Comparison of ENCODE assay signal across 8 cellular contexts in genomic region chr2:96637385-96638143, GRCh38. TPM values are rescaled to one million over a fixed set of nuclear protein-coding genes. Genes with fewer than 3 reads are reported as not detected.
A peak's percentile ranks its signal among the peaks of the same experiment; 100 is the strongest.
DNase-seq lines count a peak whose midpoint lies in the region; ATAC-seq, FAIRE-seq and TF ChIP-seq lines count a peak whose summit lies in the region.

No MANE protein-coding gene starts in this region.

- TF ChIP-seq CTCF in AG04450 (IDR thresholded peaks at IDR 0.05; ENCODE audit: low read depth, low read length) (no peak), H1 (IDR thresholded peaks at IDR 0.05; ENCODE audit: control extremely low read depth in 1 of 3, insufficient read depth in 1 of 3, low read depth in 1 of 3, low read length in 3 of 3) (no peak)

- peaks cover 8% of the 10 kb centered on the region; the same call in 1 of the 2 replicates for H3K23me2 ChIP-seq in H1 (ENCODE audit: low read depth, low read length)

- peak overlapping the region; percentile 85 for H3K27ac ChIP-seq in AG04450 (ENCODE audit: low read depth, low read length)
- no peak overlapping the region for H3K27ac ChIP-seq in H1 (ENCODE audit: low read depth, low read length)

- peaks cover 0 to 3% of the 10 kb centered on the region in 2 experiments for H4K20me1 ChIP-seq in H1 (replicated peaks in 1 of 2; ENCODE audit: control insufficient read depth in 1 of 2, insufficient read depth in 2 of 2, low read length in 2 of 2)

- POLR2A ChIA-PET in AG04450 (lab: Yijun Ruan, JAX) = interaction anchor here (0.6 to 2.7 kb wide), 6 partner anchors 17 to 318 kb away, joined by 3 to 21 read pairs (median 4); no protein-coding TSS in a partner anchor
- POLR2A ChIA-PET in H1 (lab: Charles Lee; ENCODE audit: partially characterized antibody) = interaction anchor here (0.6 to 2.0 kb wide), 8 partner anchors 10 to 44 kb away, joined by 3 to 10 read pairs (median 6); no protein-coding TSS in a partner anchor

- no peak for FAIRE-seq in H1 (lab: Jason Lieb, UNC)

- H2BK5ac ChIP-seq in H1 (ENCODE audit: low read depth, low read length) = no peak overlapping the region

- no peak overlapping the region for H2BK120ac ChIP-seq in H1 (replicated peaks; ENCODE audit: low read depth, low read length)

- TF ChIP-seq RAD21 in H1 (IDR thresholded peaks at IDR 0.05 in 1 of 2, conservative IDR thresholded peaks at IDR 0.05 in 1 of 2; ENCODE audit: low read depth in 2 of 2, low read length in 2 of 2) = no peak

- no peak for TF ChIP-seq POLR2A in H1 (IDR thresholded peaks at IDR 0.05; ENCODE audit: control extremely low read depth in 1 of 2, low read depth in 2 of 2, low read length in 2 of 2)

- no peak overlapping the region for H3K23ac ChIP-seq in H1 (ENCODE audit: insufficient read length)

- peak; percentile 48 for DNase-seq in AG04450 (ENCODE audit: low read depth, low spot score)
- DNase-seq in NCI-H526 treated with DMSO at 0.1 percent for 48 hours (lab: John Stamatoyannopoulos, UW) = peak; percentile 15
- peak; percentile 51 to 69 for DNase-seq in activated CD8-positive, alpha-beta memory T cell treated with anti-CD3 and anti-CD28 coated beads for 4 hours (ENCODE audit: low read depth in 2 of 2)
- DNase-seq in H1 (ENCODE audit: low read depth in 1 of 2, low spot score in 2 of 2) = peak; percentile 10 to 79
- peak; percentile 96 for DNase-seq in mesenteric fat pad (ENCODE audit: low spot score)
- peak; percentile 52 for DNase-seq in stimulated activated CD8-positive, alpha-beta memory T cell treated with anti-CD3 and anti-CD28 coated beads, Interleukin-15, amount 100 ng/mL, for 1 hour (ENCODE audit: low read depth)

- H4K8ac ChIP-seq in H1 (ENCODE audit: extremely low read depth, insufficient read depth, low read length) = peak overlapping the region; percentile 86

- peaks cover 0 to 16% (median 0%) of the 10 kb centered on the region in 4 experiments; a peak in 2 of 8 replicates for H3K36me3 ChIP-seq in H1 (ENCODE audit: control insufficient read depth in 2 of 4, insufficient read depth in 4 of 4, low read length in 3 of 4)

- no peak overlapping the region for H3K4ac ChIP-seq in H1 (replicated peaks; ENCODE audit: insufficient read length, low read depth, low read length)

- H3K14ac ChIP-seq in H1 (ENCODE audit: insufficient read length) = no peak overlapping the region

- CTCF ChIA-PET in AG04450 (lab: Charles Lee) = interaction anchor here (0.8 to 1.0 kb wide), 2 partner anchors 9 to 220 kb away, joined by 4 read pairs; partner anchors contain the start of gene ANKRD39
- CTCF ChIA-PET in H1 (lab: Charles Lee; ENCODE audit: partially characterized antibody) = interaction anchor here (0.6 to 1.8 kb wide), 5 partner anchors 44 to 1236 kb away, joined by 3 to 5 read pairs (median 3); no protein-coding TSS in a partner anchor

- no peak overlapping the region for H2BK20ac ChIP-seq in H1 (ENCODE audit: low read length)

- H2BK12ac ChIP-seq in H1 (ENCODE audit: low read depth, low read length) = no peak overlapping the region

- H4K5ac ChIP-seq in H1 (ENCODE audit: insufficient read length, low read depth, low read length) = peak overlapping the region; percentile 26

- H3K56ac ChIP-seq in H1 (replicated peaks; ENCODE audit: insufficient read length, low read depth, low read length) = peak overlapping the region; percentile 33

- 10% methylated on average over 30 of the region's 50 CpGs; no CpG with 5 or more reads in 1 of the 2 experiments for WGBS in H1 (ENCODE audit: extremely low coverage in 1 of 2, insufficient coverage in 1 of 2, insufficient read length in 1 of 2, insufficient replicate concordance in 2 of 2, low coverage in 1 of 2, low lambda C conversion rate in 2 of 2, missing lambda C conversion rate in 1 of 2), 2 experiments

- H4K91ac ChIP-seq in H1 (replicated peaks; ENCODE audit: insufficient read length, low read length) = no peak overlapping the region

- H3K9me3 ChIP-seq in AG04450 (ENCODE audit: control insufficient read depth, insufficient read depth, low read length) = no peaks in the 10 kb centered on the region
- no peaks in the 10 kb centered on the region for H3K9me3 ChIP-seq in H1 (ENCODE audit: insufficient read depth in 2 of 2, low read depth in 1 of 2, low read length in 1 of 2)

- ATAC-seq in GM18861 (IDR thresholded peaks at IDR 0.05; ENCODE audit: unreplicated experiment) (peak; percentile 47), HG03103 (IDR thresholded peaks at IDR 0.05; ENCODE audit: low read depth, unreplicated experiment) (peak; percentile 45)

- H3K27me3 ChIP-seq in AG04450 (ENCODE audit: control insufficient read depth, insufficient read depth, low read length) (no peaks in the 10 kb centered on the region), H1 (replicated peaks in 1 of 4; ENCODE audit: control insufficient read depth in 3 of 4, extremely low read depth in 1 of 4, insufficient read depth in 3 of 4, low read length in 3 of 4) (no peaks in the 10 kb centered on the region)

- peak overlapping the region; percentile 41 to 62 (median 52) for H3K9ac ChIP-seq in H1 (replicated peaks in 1 of 4; ENCODE audit: extremely low read depth in 1 of 4, low read depth in 3 of 4, low read length in 3 of 4)

- H3K4me2 ChIP-seq in H1 (ENCODE audit: insufficient read depth in 1 of 2, low read depth in 2 of 2, low read length in 2 of 2) = peak overlapping the region; percentile 78 to 86

- peak overlapping the region; percentile 80 for H3K4me3 ChIP-seq in AG04450 (ENCODE audit: low read depth, low read length)
- H3K4me3 ChIP-seq in H1 (ENCODE audit: extremely low read depth in 1 of 4, insufficient read depth in 2 of 4, low read depth in 3 of 4, low read length in 4 of 4) = peak overlapping the region; percentile 65 to 98 (median 86)

- H3K79me1 ChIP-seq in H1 (ENCODE audit: low read depth, low read length) = peaks cover 4% of the 10 kb centered on the region

- peaks cover 0 to 28% of the 10 kb centered on the region in 2 experiments; a peak in 2 of 4 replicates for H3K79me2 ChIP-seq in H1 (ENCODE audit: control insufficient read depth in 1 of 2, insufficient read depth in 2 of 2, low read length in 2 of 2)

- TF ChIP-seq EP300 in H1 (IDR thresholded peaks at IDR 0.05; ENCODE audit: borderline replicate concordance in 1 of 2, low read depth in 2 of 2, low read length in 2 of 2) = no peak

- H3K18ac ChIP-seq in H1 (ENCODE audit: extremely low read depth, low read length) = no peak overlapping the region

- peaks cover 0 to 2% (median 0%) of the 10 kb centered on the region in 4 experiments; a peak in 2 of 7 replicates for H3K4me1 ChIP-seq in H1 (replicated peaks in 1 of 4; ENCODE audit: control insufficient read depth in 3 of 4, insufficient read depth in 4 of 4, low read length in 3 of 4)

- no peak overlapping the region for H2AK5ac ChIP-seq in H1 (ENCODE audit: low read depth, low read length)

- 0 out of 2 replicates have a peak overlapping the region, but pooled peaks have one; percentile 3 for H2AFZ ChIP-seq in H1 (ENCODE audit: low read length)

- no peak overlapping the region for H2BK15ac ChIP-seq in H1 (ENCODE audit: low read length)

TF ChIP-seq in H1, 55 proteins besides CTCF, POLR2A, EP300 and RAD21 (continues in another document):
- TF ChIP-seq ASH2L (IDR thresholded peaks at IDR 0.05; ENCODE audit: low read length) (peak; percentile 32), CBX8 (IDR thresholded peaks at IDR 0.05; ENCODE audit: borderline replicate concordance, low read depth, low read length) (no peak), NRF1 (IDR thresholded peaks at IDR 0.05; ENCODE audit: low read depth, low read length) (no peak), BCL11A (IDR thresholded peaks at IDR 0.05; ENCODE audit: low read depth in 2 of 2, low read length in 2 of 2) (no peak), SAP30 (IDR thresholded peaks at IDR 0.05; ENCODE audit: insufficient read depth, insufficient replicate concordance, low read length) (no peak), ZNF274 (IDR thresholded peaks at IDR 0.05; ENCODE audit: borderline replicate concordance, extremely low read depth, low read length) (no peak), CREB1 (IDR thresholded peaks at IDR 0.05) (no peak), NANOG (IDR thresholded peaks at IDR 0.05; ENCODE audit: insufficient read depth, low read depth, low read length, poor library complexity, severe bottlenecking) (no peak), KDM1A (IDR thresholded peaks at IDR 0.05; ENCODE audit: borderline replicate concordance, low read length) (no peak), KDM4A (IDR thresholded peaks at IDR 0.05; ENCODE audit: low read depth, low read length, severe bottlenecking) (no peak)

RNA-seq across cellular contexts. Expression of gene KANSL3, which starts 0.5 kb away (rescaled TPM):
- polyA plus RNA-seq in AG04450 (2011; rRNA removed) (17.1 and 22.7 TPM in 2 replicates), H1 (2011; rRNA removed) (19.8 and 30.4 TPM in 2 replicates)
- polyA minus RNA-seq in AG04450 (2011; rRNA and poly(A)+ RNA removed) = 49.3 and 78.3 TPM in 2 replicates
- total RNA-seq in H1 (2021; fragmentation: NEBNext Ultra II Directional; extraction: Animal tissue kit (Norgen Biotek cat#: 25700)) = 31.4 and 32.6 TPM in 2 replicates
- 19.8 TPM for polyA plus RNA-seq in H1 (2011; cell fraction: cytosol; rRNA removed)
- 78.4 TPM for polyA plus RNA-seq in H1 (2011; cell fraction: nucleus; rRNA removed)
- polyA plus RNA-seq in H1 (2012, experiment 1 of 2) = 23.3 to 27.3 TPM (median 25.1 TPM) in 4 replicates
- polyA plus RNA-seq in H1 (2012, experiment 2 of 2) = 10.6 TPM
- 13.0 TPM for polyA plus RNA-seq in H1 (2013, experiment 1 of 2)
- 12.2 TPM for polyA plus RNA-seq in H1 (2013, experiment 2 of 2)
- 81.0 and 84.5 TPM in 2 replicates for polyA minus RNA-seq in H1 (2011; rRNA and poly(A)+ RNA removed)
- 19.4 TPM for polyA minus RNA-seq in H1 (2011; cell fraction: cytosol; rRNA and poly(A)+ RNA removed)
- 55.6 TPM for polyA minus RNA-seq in H1 (2011; cell fraction: nucleus; rRNA and poly(A)+ RNA removed)
- total RNA-seq in mesenteric fat pad = 37.6 TPM

RNA-seq across cellular contexts. Expression of gene FER1L5, which starts 5.0 kb away (rescaled TPM):
- polyA plus RNA-seq in AG04450 (2011; rRNA removed) (0.17 and 0.20 TPM in 2 replicates), H1 (2011; rRNA removed) (0.23 and 0.38 TPM in 2 replicates)
- 0.83 and 1.0 TPM in 2 replicates for polyA minus RNA-seq in AG04450 (2011; rRNA and poly(A)+ RNA removed)
- total RNA-seq in H1 (2021; fragmentation: NEBNext Ultra II Directional; extraction: Animal tissue kit (Norgen Biotek cat#: 25700)) = 0.69 and 0.88 TPM in 2 replicates
- 0.39 TPM for polyA plus RNA-seq in H1 (2011; cell fraction: cytosol; rRNA removed)
- polyA plus RNA-seq in H1 (2011; cell fraction: nucleus; rRNA removed) = 2.1 TPM
- 0.11 to 0.52 TPM (median 0.32 TPM) in 4 replicates for polyA plus RNA-seq in H1 (2012, experiment 1 of 2)
- 0.14 TPM for polyA plus RNA-seq in H1 (2012, experiment 2 of 2)
- 0.14 TPM for polyA plus RNA-seq in H1 (2013, experiment 1 of 2)
- 0.11 TPM for polyA plus RNA-seq in H1 (2013, experiment 2 of 2)
- polyA minus RNA-seq in H1 (2011; rRNA and poly(A)+ RNA removed) = 2.3 and 2.4 TPM in 2 replicates
- 1.7 TPM for polyA minus RNA-seq in H1 (2011; cell fraction: cytosol; rRNA and poly(A)+ RNA removed)
- polyA minus RNA-seq in H1 (2011; cell fraction: nucleus; rRNA and poly(A)+ RNA removed) = 4.4 TPM
- total RNA-seq in mesenteric fat pad = 0.06 TPM

Comparison
In these comparisons a context has a peak if more than half of its experiments do, and no peak if none do; other contexts are left out.
1. DNase-seq: peak in every context shown above with its lines; median percentile 96 in mesenteric fat pad; 60 in activated CD8-positive, alpha-beta memory T cell treated with anti-CD3 and anti-CD28 coated beads for 4 hours; 52 in stimulated activated CD8-positive, alpha-beta memory T cell treated with anti-CD3 and anti-CD28 coated beads, Interleukin-15, amount 100 ng/mL, for 1 hour; 48 in AG04450; 44 in H1; 15 in NCI-H526 treated with DMSO at 0.1 percent for 48 hours.